Comparison of ENCODE assay signal across 26 cellular contexts in the genomic region with DNA sequence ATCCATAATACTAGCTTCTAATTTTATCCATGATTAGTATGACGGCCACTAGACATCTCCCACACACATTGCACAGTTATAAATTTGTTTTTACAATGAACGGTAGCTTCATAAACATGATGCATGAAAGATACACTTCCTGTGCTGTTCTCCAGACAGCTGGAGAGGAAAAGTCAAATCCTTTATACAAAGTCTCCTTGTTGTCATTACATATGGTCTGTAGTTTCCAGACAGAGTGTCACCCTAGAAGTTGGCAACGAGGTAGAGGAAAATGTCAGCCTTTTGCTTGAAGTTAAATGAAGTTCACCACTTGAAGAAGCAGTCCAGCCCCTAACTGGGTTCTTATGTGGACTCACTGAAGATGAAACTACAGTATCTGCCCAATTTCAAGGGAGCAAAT.
"Had no signal": no experiment of that assay in that cellular context is flagged by ENCODE, and none has a peak within 500 bp of the region (broad histone marks: within the 10 kb centered on the region; RNA-seq: fewer than 3 reads in every experiment).

No MANE protein-coding gene starts in this region.

- H3K4me3 Mint-ChIP-seq: activated B cell treated with CpG ODN at 0.5 μM for 24 hours; activated CD4-positive, alpha-beta memory T cell treated with anti-CD3 and anti-CD28 coated beads for 36 hours; activated CD4-positive, alpha-beta T cell treated with anti-CD3 and anti-CD28 coated beads, Interleukin-2, amount 10 ng/mL, durations not matched to agents 7 days and 5 days; activated naive CD8-positive, alpha-beta T cell treated with anti-CD3 and anti-CD28 coated beads, Interleukin-2, amount 50 U/mL, for 24 hours; activated T-cell treated with anti-CD3 and anti-CD28 coated beads, Interleukin-2, amount 50 U/mL, for 4 hours; central memory CD8-positive, alpha-beta T cell; T-helper 1 cell treated with Interleukin-12 subunit alpha and Interleukin-12 subunit beta and Interleukin-4 antibody, amounts not matched to agents 30 μg/mL and 1 μg/mL, for 36 hours had no signal

- H3K27me3 ChIP-seq: ascending aorta, body of pancreas, Peyer's patch had no signal

- H3K4me3 ChIP-seq: ascending aorta, body of pancreas, Peyer's patch, SJSA1 had no signal

- ATAC-seq: activated naive CD4-positive, alpha-beta T cell treated with anti-CD3 and anti-CD28 coated beads, Interleukin-2, amount 50 U/mL, for 72 hours; activated naive CD8-positive, alpha-beta T cell treated with anti-CD3 and anti-CD28 coated beads, Interleukin-2, amount 50 U/mL, for 24 hours; activated T-cell treated with anti-CD3 and anti-CD28 coated beads, Interleukin-2, amount 50 U/mL, for 4 hours; body of pancreas had no signal

- DNase-seq: activated B cell treated with CpG ODN at 0.5 μM for 24 hours; activated CD4-positive, alpha-beta memory T cell treated with anti-CD3 and anti-CD28 coated beads for 36 hours; activated CD4-positive, alpha-beta T cell treated with anti-CD3 and anti-CD28 coated beads for 1 hour; activated CD4-positive, alpha-beta T cell treated with anti-CD3 and anti-CD28 coated beads, Interleukin-2, amount 10 ng/mL, durations not matched to agents 7 days and 5 days; activated CD8-positive, alpha-beta memory T cell treated with anti-CD3 and anti-CD28 coated beads for 24 hours; activated effector memory CD4-positive, alpha-beta T cell treated with anti-CD3 and anti-CD28 coated beads, Interleukin-2, amount 50 U/mL, for 16 hours; activated naive CD4-positive, alpha-beta T cell treated with Interleukin-2 at 50 U/mL for 16 hours; activated naive CD8-positive, alpha-beta T cell treated with anti-CD3 and anti-CD28 coated beads, Interleukin-2, amount 50 U/mL, for 24 hours; activated T-cell treated with anti-CD3 and anti-CD28 coated beads, Interleukin-2, amount 50 U/mL, for 4 hours; amniotic stem cell; body of pancreas; Kasumi-1; NCI-H1048; NCI-H146; NCI-H187 treated with DMSO at 0.1 percent for 48 hours; NCI-H2081 treated with DMSO at 0.1 percent for 48 hours; NCI-H446; NCI-H524; Peyer's patch; SHP77; T-helper 9 cell had no signal

- H3K36me3 ChIP-seq: ascending aorta, Peyer's patch, SJSA1 had no signal

- H3K9me3 Mint-ChIP-seq: activated B cell treated with CpG ODN at 0.5 μM for 24 hours; activated CD4-positive, alpha-beta memory T cell treated with anti-CD3 and anti-CD28 coated beads for 36 hours; activated CD4-positive, alpha-beta T cell treated with anti-CD3 and anti-CD28 coated beads, Interleukin-2, amount 10 ng/mL, durations not matched to agents 7 days and 5 days; activated naive CD4-positive, alpha-beta T cell treated with anti-CD3 and anti-CD28 coated beads, Interleukin-2, amount 50 U/mL, for 72 hours; activated naive CD8-positive, alpha-beta T cell treated with anti-CD3 and anti-CD28 coated beads, Interleukin-2, amount 50 U/mL, for 24 hours; activated T-cell treated with anti-CD3 and anti-CD28 coated beads, Interleukin-2, amount 50 U/mL, for 4 hours; central memory CD8-positive, alpha-beta T cell; T-helper 1 cell treated with Interleukin-12 subunit alpha and Interleukin-12 subunit beta and Interleukin-4 antibody, amounts not matched to agents 30 μg/mL and 1 μg/mL, for 36 hours had no signal

- H3K27ac Mint-ChIP-seq: activated B cell treated with CpG ODN at 0.5 μM for 24 hours; activated CD4-positive, alpha-beta memory T cell treated with anti-CD3 and anti-CD28 coated beads for 36 hours; activated CD4-positive, alpha-beta T cell treated with anti-CD3 and anti-CD28 coated beads, Interleukin-2, amount 10 ng/mL, durations not matched to agents 7 days and 5 days; activated naive CD4-positive, alpha-beta T cell treated with anti-CD3 and anti-CD28 coated beads, Interleukin-2, amount 50 U/mL, for 72 hours; activated naive CD8-positive, alpha-beta T cell treated with anti-CD3 and anti-CD28 coated beads, Interleukin-2, amount 50 U/mL, for 24 hours; T-helper 1 cell treated with Interleukin-12 subunit alpha and Interleukin-12 subunit beta and Interleukin-4 antibody, amounts not matched to agents 30 μg/mL and 1 μg/mL, for 36 hours had no signal

- H3K27ac ChIP-seq: ascending aorta, body of pancreas, Peyer's patch, SJSA1 had no signal

- H3K36me3 Mint-ChIP-seq: activated CD4-positive, alpha-beta memory T cell treated with anti-CD3 and anti-CD28 coated beads for 36 hours; activated naive CD4-positive, alpha-beta T cell treated with anti-CD3 and anti-CD28 coated beads, Interleukin-2, amount 50 U/mL, for 72 hours had no signal

- H3K4me1 Mint-ChIP-seq: activated B cell treated with CpG ODN at 0.5 μM for 24 hours; activated CD4-positive, alpha-beta T cell treated with anti-CD3 and anti-CD28 coated beads, Interleukin-2, amount 10 ng/mL, durations not matched to agents 7 days and 5 days; activated naive CD8-positive, alpha-beta T cell treated with anti-CD3 and anti-CD28 coated beads, Interleukin-2, amount 50 U/mL, for 24 hours; central memory CD8-positive, alpha-beta T cell had no signal

- H3K27me3 Mint-ChIP-seq: activated B cell treated with CpG ODN at 0.5 μM for 24 hours had no signal
